ENCODE assay signal across 14 cellular contexts in the genomic region with DNA sequence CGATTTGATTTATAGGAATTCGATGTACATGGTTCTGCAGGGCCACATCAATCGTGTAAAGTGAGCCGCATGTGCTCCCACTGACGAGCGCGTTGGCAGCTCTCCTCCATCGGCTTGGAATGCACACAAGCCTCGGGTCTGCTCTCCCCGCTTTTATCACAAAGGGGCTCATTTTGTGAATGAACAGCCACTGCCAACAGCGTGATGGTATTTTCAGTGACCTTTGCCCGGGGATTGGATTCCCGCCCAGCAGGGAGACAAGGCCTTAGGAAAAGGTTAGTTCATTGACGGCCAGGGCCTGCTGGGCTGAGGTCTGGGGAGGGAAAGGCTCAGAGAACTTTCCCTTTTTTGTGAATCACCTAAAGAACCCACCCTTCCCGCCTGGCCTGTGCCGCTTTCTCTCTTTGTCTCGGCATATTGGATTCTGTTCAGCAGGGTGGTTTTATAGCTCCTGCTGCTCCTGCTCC.
DNase-seq lines count a peak whose midpoint lies in the region; ATAC-seq and TF ChIP-seq lines count a peak whose summit lies in the region.
"Had no signal": no experiment of that assay in that cellular context is flagged by ENCODE, and none has a peak within 500 bp of the region (broad histone marks: within the 10 kb centered on the region; RNA-seq: fewer than 3 reads in every experiment).

No MANE protein-coding gene starts in this region.

- peaks cover 0 to 5% (median 0%) of the 10 kb centered on the region in 5 donors for H3K9me3 Mint-ChIP-seq in CD8-positive, alpha-beta memory T cell
- H3K9me3 Mint-ChIP-seq: activated naive CD4-positive, alpha-beta T cell treated with anti-CD3 and anti-CD28 coated beads, Interleukin-2, amount 10 ng/mL, durations not matched to agents 7 days and 5 days had no signal

- H3K4me3 ChIP-seq in heart left ventricle, result no peak overlapping the region
- H3K4me3 ChIP-seq in uterus, result no peak overlapping the region
- H3K4me3 ChIP-seq in ascending aorta, result no peak overlapping the region
- H3K4me3 ChIP-seq in CD8-positive, alpha-beta memory T cell (ENCODE audit: low read length), result no peak overlapping the region

- H3K4me3 Mint-ChIP-seq in CD8-positive, alpha-beta memory T cell, result no peak overlapping the region
- H3K4me3 Mint-ChIP-seq: activated naive CD4-positive, alpha-beta T cell treated with anti-CD3 and anti-CD28 coated beads, Interleukin-2, amount 10 ng/mL, durations not matched to agents 7 days and 5 days; memory B cell had no signal

- intact Hi-C loops in heart left ventricle (cut with DNase I), result no loop called here
- intact Hi-C loops in uterus (cut with DNase I; ENCODE audit: low total_unique reads), result no loop called here
- intact Hi-C loops in ascending aorta (cut with DNase I), result no loop called here

- peaks cover 0 to 5% (median 0%) of the 10 kb centered on the region in 9 donors for H3K27me3 ChIP-seq in heart left ventricle
- no peaks in the 10 kb centered on the region for H3K27me3 ChIP-seq in uterus
- no peaks in the 10 kb centered on the region for H3K27me3 ChIP-seq in ascending aorta
- H3K27me3 ChIP-seq in CD8-positive, alpha-beta memory T cell (ENCODE audit: insufficient read depth, low read length, poor library complexity, severe bottlenecking), result no peaks in the 10 kb centered on the region

- ATAC-seq in heart left ventricle (peak; percentile 30 to 64 (median 58)), HG03457 (IDR thresholded peaks at IDR 0.05; ENCODE audit: unreplicated experiment) (no peak)

- TF ChIP-seq POLR2A in heart left ventricle (IDR thresholded peaks at IDR 0.05) (no peak), uterus (IDR thresholded peaks at IDR 0.05) (no peak)

- POLR2A ChIA-PET in CD8-positive, alpha-beta memory T cell (lab: Charles Lee), result no interaction called here

- H3K36me3 Mint-ChIP-seq in CD8-positive, alpha-beta memory T cell, result peaks cover 0 to 3% (median 0%) of the 10 kb centered on the region in 3 donors
- H3K36me3 Mint-ChIP-seq: activated naive CD4-positive, alpha-beta T cell treated with anti-CD3 and anti-CD28 coated beads, Interleukin-2, amount 10 ng/mL, durations not matched to agents 7 days and 5 days; memory B cell had no signal

- H3K27ac Mint-ChIP-seq in CD8-positive, alpha-beta memory T cell, result no peak overlapping the region
- H3K27ac Mint-ChIP-seq: activated naive CD4-positive, alpha-beta T cell treated with anti-CD3 and anti-CD28 coated beads, Interleukin-2, amount 10 ng/mL, durations not matched to agents 7 days and 5 days; memory B cell had no signal

- no peaks in the 10 kb centered on the region for H3K4me1 Mint-ChIP-seq in CD8-positive, alpha-beta memory T cell
- H3K4me1 Mint-ChIP-seq: activated naive CD4-positive, alpha-beta T cell treated with anti-CD3 and anti-CD28 coated beads, Interleukin-2, amount 10 ng/mL, durations not matched to agents 7 days and 5 days; memory B cell had no signal

- DNase-seq in heart left ventricle, result peak; percentile 38 to 68 (median 51)
- DNase-seq in middle frontal gyrus (ENCODE audit: extremely low spot score, low spot score), result peak; percentile 13
- DNase-seq in uterus, result peak; percentile 30 to 55
- DNase-seq in ascending aorta (ENCODE audit: low spot score in 2 of 2), result no peak
- no peak for DNase-seq in CD8-positive, alpha-beta memory T cell
- DNase-seq: activated CD4-positive, CD25-positive, alpha-beta regulatory T cell treated with anti-CD3 and anti-CD28 coated beads, Interleukin-2, amount 50 U/mL, for 72 hours; activated naive CD4-positive, alpha-beta T cell treated with anti-CD3 and anti-CD28 coated beads, Interleukin-2, amount 10 ng/mL, durations not matched to agents 7 days and 5 days; DMS79 treated with DMSO at 0.1 percent for 48 hours; NCI-H1930; stimulated activated CD4-positive, alpha-beta T cell treated with anti-CD3 and anti-CD28 coated beads, Interleukin-1b, Interleukin-23, amount 100 ng/mL, for 48 hours had no signal

- peak overlapping the region; percentile 69 for H3K27ac ChIP-seq in VCaP
- H3K27ac ChIP-seq in heart left ventricle, result no peak overlapping the region
- peak overlapping the region in 1 of 2 donors; percentile 46 for H3K27ac ChIP-seq in uterus
- no peak overlapping the region for H3K27ac ChIP-seq in ascending aorta
- H3K27ac ChIP-seq in CD8-positive, alpha-beta memory T cell (ENCODE audit: low read depth, low read length), result no peak overlapping the region
- H3K27ac ChIP-seq: HL-60 had no signal

- H3K9me3 ChIP-seq in heart left ventricle, result no peaks in the 10 kb centered on the region
- H3K9me3 ChIP-seq in uterus, result no peaks in the 10 kb centered on the region
- no peaks in the 10 kb centered on the region for H3K9me3 ChIP-seq in ascending aorta
- no peaks in the 10 kb centered on the region for H3K9me3 ChIP-seq in CD8-positive, alpha-beta memory T cell (ENCODE audit: low read length)

- CTCF ChIA-PET in CD8-positive, alpha-beta memory T cell (lab: Charles Lee), result no interaction called here

- TF ChIP-seq CTCF in VCaP (conservative IDR thresholded peaks at IDR 0.05), result no peak
- TF ChIP-seq CTCF in heart left ventricle (IDR thresholded peaks at IDR 0.05), result no peak
- TF ChIP-seq CTCF in uterus (IDR thresholded peaks at IDR 0.05), result no peak
- TF ChIP-seq CTCF in ascending aorta (IDR thresholded peaks at IDR 0.05), result no peak

- 29 to 34% (median 31%) methylated on average over 17 of the region's 17 CpGs for WGBS in heart left ventricle, 4 donors

- H3K4me1 ChIP-seq in heart left ventricle (peaks cover 0 to 19% (median 10%) of the 10 kb centered on the region in 12 donors), uterus (no peaks in the 10 kb centered on the region), ascending aorta (no peaks in the 10 kb centered on the region)
- no peaks in the 10 kb centered on the region for H3K4me1 ChIP-seq in CD8-positive, alpha-beta memory T cell (ENCODE audit: insufficient read depth, low read length)

- no peaks in the 10 kb centered on the region for H3K36me3 ChIP-seq in heart left ventricle
- H3K36me3 ChIP-seq in uterus, result no peaks in the 10 kb centered on the region
- H3K36me3 ChIP-seq in ascending aorta, result no peaks in the 10 kb centered on the region
- H3K36me3 ChIP-seq in CD8-positive, alpha-beta memory T cell (ENCODE audit: insufficient read depth, low read length), result no peaks in the 10 kb centered on the region

- H3K27me3 Mint-ChIP-seq in CD8-positive, alpha-beta memory T cell, result peaks cover 0 to 3% of the 10 kb centered on the region in 2 donors

Comparison
In these comparisons a context has a peak if more than half of its experiments do, and no peak if none do; other contexts are left out.
1. DNase-seq: peak in heart left ventricle (5 of 5), middle frontal gyrus (single experiment) and uterus (2 of 2); none in ascending aorta (0 of 2) and CD8-positive, alpha-beta memory T cell (0 of 5).